ENCODE assay signal across 11 cellular contexts in genomic region chr7:150403376-150404171, GRCh38. TPM values are rescaled to one million over a fixed set of nuclear protein-coding genes. Genes with fewer than 3 reads are reported as not detected.
DNase-seq lines count a peak whose midpoint lies in the region; ATAC-seq lines count a peak whose summit lies in the region.
"Had no signal": no experiment of that assay in that cellular context is flagged by ENCODE, and none has a peak within 500 bp of the region (broad histone marks: within the 10 kb centered on the region; RNA-seq: fewer than 3 reads in every experiment).

No MANE protein-coding gene starts in this region.

- peaks cover 7% of the 10 kb centered on the region for H3K36me3 Mint-ChIP-seq in T-helper 2 cell treated with Interferon-gamma antibody and Interleukin-4, amounts not matched to agents 5 μg/mL and 100 μg/mL, for 36 hours (ENCODE audit: low read depth)
- H3K36me3 Mint-ChIP-seq in activated CD8-positive, alpha-beta T cell treated with anti-CD3 and anti-CD28 coated beads, Interleukin-2, amount 10 ng/mL, durations not matched to agents 7 days and 5 days (ENCODE audit: low read depth): peaks cover 9% of the 10 kb centered on the region
- H3K36me3 Mint-ChIP-seq in stimulated activated naive B cell treated with anti-CD40 and anti-IgM and Interleukin-4, amounts not matched to agents 10 μg/mL and 1 μg/mL and 100 μg/mL, for 72 hours: peaks cover 22 to 24% of the 10 kb centered on the region in 2 donors

- H3K9me3 Mint-ChIP-seq in T-helper 2 cell treated with Interferon-gamma antibody and Interleukin-4, amounts not matched to agents 5 μg/mL and 100 μg/mL, for 36 hours: no peaks in the 10 kb centered on the region
- no peaks in the 10 kb centered on the region for H3K9me3 Mint-ChIP-seq in activated CD8-positive, alpha-beta T cell treated with anti-CD3 and anti-CD28 coated beads, Interleukin-2, amount 10 ng/mL, durations not matched to agents 7 days and 5 days (ENCODE audit: insufficient read depth)
- no peaks in the 10 kb centered on the region for H3K9me3 Mint-ChIP-seq in stimulated activated naive B cell treated with anti-CD40 and anti-IgM and Interleukin-4, amounts not matched to agents 10 μg/mL and 1 μg/mL and 100 μg/mL, for 72 hours

- ATAC-seq in activated CD8-positive, alpha-beta T cell treated with anti-CD3 and anti-CD28 coated beads, Interleukin-2, amount 10 ng/mL, durations not matched to agents 7 days and 5 days: no peak
- no peak for ATAC-seq in stimulated activated naive B cell treated with anti-CD40 and anti-IgM and Interleukin-4, amounts not matched to agents 10 μg/mL and 1 μg/mL and 100 μg/mL, for 72 hours (replicated peaks)
- ATAC-seq in GM18907 (IDR thresholded peaks at IDR 0.05; ENCODE audit: unreplicated experiment) (no peak), GM18867 (IDR thresholded peaks at IDR 0.05; ENCODE audit: unreplicated experiment) (no peak)

- CTCF ChIA-PET in activated CD8-positive, alpha-beta T cell treated with anti-CD3 and anti-CD28 coated beads, Interleukin-2, amount 10 ng/mL, durations not matched to agents 7 days and 5 days (lab: Charles Lee): interaction anchor here (0.8 to 2.4 kb wide), 9 partner anchors 18 to 48 kb away, joined by 3 to 9 read pairs (median 4); partner anchors contain the start of gene REPIN1

- peak overlapping the region; percentile 91 for H3K4me3 Mint-ChIP-seq in T-helper 2 cell treated with Interferon-gamma antibody and Interleukin-4, amounts not matched to agents 5 μg/mL and 100 μg/mL, for 36 hours
- H3K4me3 Mint-ChIP-seq in activated CD8-positive, alpha-beta T cell treated with anti-CD3 and anti-CD28 coated beads, Interleukin-2, amount 10 ng/mL, durations not matched to agents 7 days and 5 days: peak overlapping the region; percentile 94
- H3K4me3 Mint-ChIP-seq in stimulated activated naive B cell treated with anti-CD40 and anti-IgM and Interleukin-4, amounts not matched to agents 10 μg/mL and 1 μg/mL and 100 μg/mL, for 72 hours: peak overlapping the region in 1 of 2 donors; percentile 89

- no peaks in the 10 kb centered on the region for H3K27me3 Mint-ChIP-seq in T-helper 2 cell treated with Interferon-gamma antibody and Interleukin-4, amounts not matched to agents 5 μg/mL and 100 μg/mL, for 36 hours (ENCODE audit: low read depth)
- H3K27me3 Mint-ChIP-seq in activated CD8-positive, alpha-beta T cell treated with anti-CD3 and anti-CD28 coated beads, Interleukin-2, amount 10 ng/mL, durations not matched to agents 7 days and 5 days (ENCODE audit: low read depth): no peaks in the 10 kb centered on the region
- no peaks in the 10 kb centered on the region for H3K27me3 Mint-ChIP-seq in stimulated activated naive B cell treated with anti-CD40 and anti-IgM and Interleukin-4, amounts not matched to agents 10 μg/mL and 1 μg/mL and 100 μg/mL, for 72 hours

- POLR2A ChIA-PET in activated CD8-positive, alpha-beta T cell treated with anti-CD3 and anti-CD28 coated beads, Interleukin-2, amount 10 ng/mL, durations not matched to agents 7 days and 5 days (lab: Charles Lee): interaction anchor here (0.9 to 1.6 kb wide), 3 partner anchors 26 to 79 kb away, joined by 3 to 9 read pairs (median 4); partner anchors contain the start of gene REPIN1

- peak overlapping the region; percentile 83 for H3K27ac Mint-ChIP-seq in T-helper 2 cell treated with Interferon-gamma antibody and Interleukin-4, amounts not matched to agents 5 μg/mL and 100 μg/mL, for 36 hours
- H3K27ac Mint-ChIP-seq in activated CD8-positive, alpha-beta T cell treated with anti-CD3 and anti-CD28 coated beads, Interleukin-2, amount 10 ng/mL, durations not matched to agents 7 days and 5 days: peak overlapping the region; percentile 90
- peak overlapping the region; percentile 96 for H3K27ac Mint-ChIP-seq in stimulated activated naive B cell treated with anti-CD40 and anti-IgM and Interleukin-4, amounts not matched to agents 10 μg/mL and 1 μg/mL and 100 μg/mL, for 72 hours

- no peak for DNase-seq in T-helper 2 cell treated with Interferon-gamma antibody and Interleukin-4, amounts not matched to agents 5 μg/mL and 100 μg/mL, for 36 hours (ENCODE audit: low spot score)
- no peak for DNase-seq in T-helper 2 cell
- DNase-seq in activated CD8-positive, alpha-beta T cell treated with anti-CD3 and anti-CD28 coated beads, Interleukin-2, amount 10 ng/mL, durations not matched to agents 7 days and 5 days: no peak
- peak; percentile 63 for DNase-seq in islet precursor cell
- DNase-seq in stimulated activated naive B cell treated with anti-CD40 and anti-IgM and Interleukin-4, amounts not matched to agents 10 μg/mL and 1 μg/mL and 100 μg/mL, for 72 hours: no peak
- DNase-seq in AG20443 (ENCODE audit: low spot score): no peak
- DNase-seq: cerebellar nuclear complex, MV-4-11 had no signal

- H3K4me1 Mint-ChIP-seq in T-helper 2 cell treated with Interferon-gamma antibody and Interleukin-4, amounts not matched to agents 5 μg/mL and 100 μg/mL, for 36 hours (ENCODE audit: low read depth): peaks cover 41% of the 10 kb centered on the region
- H3K4me1 Mint-ChIP-seq in activated CD8-positive, alpha-beta T cell treated with anti-CD3 and anti-CD28 coated beads, Interleukin-2, amount 10 ng/mL, durations not matched to agents 7 days and 5 days (ENCODE audit: low read depth): peaks cover 44% of the 10 kb centered on the region
- H3K4me1 Mint-ChIP-seq in stimulated activated naive B cell treated with anti-CD40 and anti-IgM and Interleukin-4, amounts not matched to agents 10 μg/mL and 1 μg/mL and 100 μg/mL, for 72 hours: peaks cover 57 to 85% of the 10 kb centered on the region in 2 donors

RNA-seq across cellular contexts. Expression of gene ZNF775, which starts 24.4 kb away (rescaled TPM):
- 1 to 10 TPM; 6.7 to 7.7 TPM for total RNA-seq in activated CD8-positive, alpha-beta T cell treated with anti-CD3 and anti-CD28 coated beads, Interleukin-2, amount 10 ng/mL, durations not matched to agents 7 days and 5 days

RNA-seq across cellular contexts. Expression of gene REPIN1, which starts 35.0 kb away (rescaled TPM):
- total RNA-seq in activated CD8-positive, alpha-beta T cell treated with anti-CD3 and anti-CD28 coated beads, Interleukin-2, amount 10 ng/mL, durations not matched to agents 7 days and 5 days: 10 to 100 TPM; 40.9 to 43.1 TPM

RNA-seq across cellular contexts. Expression of gene GIMAP8, which starts 46.9 kb away (rescaled TPM):
- total RNA-seq in activated CD8-positive, alpha-beta T cell treated with anti-CD3 and anti-CD28 coated beads, Interleukin-2, amount 10 ng/mL, durations not matched to agents 7 days and 5 days: 10 to 100 TPM; 21.5 to 22.3 TPM
- total RNA-seq: kidney epithelial cell had no signal
